9 cellular contexts compared by ENCODE assay signal in the genomic region with DNA sequence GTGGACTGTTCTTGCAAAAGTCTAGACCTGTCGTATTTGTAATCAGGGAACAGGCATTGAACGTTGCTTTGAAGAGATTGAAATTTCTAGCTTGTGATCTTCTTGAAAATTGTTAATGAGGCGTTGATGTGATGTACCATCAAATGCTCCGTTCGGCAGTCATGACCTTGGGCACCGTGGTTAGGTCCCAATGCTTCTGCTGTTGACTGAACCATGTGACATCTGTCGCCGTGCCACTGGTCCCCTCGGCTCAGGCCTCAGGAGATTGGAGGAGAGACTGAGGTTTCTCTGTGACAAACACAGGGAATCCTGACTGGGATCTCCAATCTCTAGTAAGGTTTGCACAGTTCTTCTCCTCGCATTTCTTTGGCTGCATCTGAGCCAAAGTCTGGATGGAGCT. TPM values are rescaled to one million over a fixed set of nuclear protein-coding genes. Genes with fewer than 3 reads are reported as not detected.
DNase-seq lines count a peak whose midpoint lies in the region; ATAC-seq and TF ChIP-seq lines count a peak whose summit lies in the region.
"Had no signal": no experiment of that assay in that cellular context is flagged by ENCODE, and none has a peak within 500 bp of the region (broad histone marks: within the 10 kb centered on the region; RNA-seq: fewer than 3 reads in every experiment).

No MANE protein-coding gene starts in this region.

- intact Hi-C loops in aorta (cut with DNase I): no loop called here

- peak overlapping the region in 18 of 21 experiments; percentile 28 to 90 (median 70) for H3K27ac ChIP-seq in skin epidermis
- no peak overlapping the region for H3K27ac ChIP-seq in aorta (ENCODE audit: low read depth in 1 of 2, low read length in 2 of 2)
- H3K27ac ChIP-seq: SJCRH30 had no signal

- H3K36me3 Mint-ChIP-seq in activated naive CD8-positive, alpha-beta T cell treated with anti-CD3 and anti-CD28 coated beads, Interleukin-2, amount 50 U/mL, for 24 hours (ENCODE audit: low read depth): peaks cover 42% of the 10 kb centered on the region

- H3K27me3 ChIP-seq in aorta (ENCODE audit: control insufficient read depth in 1 of 2, insufficient read depth in 2 of 2, low read length in 1 of 2): no peaks in the 10 kb centered on the region

- H3K36me3 ChIP-seq in aorta (ENCODE audit: control insufficient read depth in 1 of 2, insufficient read depth in 2 of 2, low read length in 1 of 2): no peaks in the 10 kb centered on the region
- H3K36me3 ChIP-seq: SJCRH30 had no signal

- H3K4me3 Mint-ChIP-seq in activated naive CD8-positive, alpha-beta T cell treated with anti-CD3 and anti-CD28 coated beads, Interleukin-2, amount 50 U/mL, for 24 hours: peak overlapping the region; percentile 96

- no peaks in the 10 kb centered on the region for H3K9me3 ChIP-seq in aorta (ENCODE audit: control insufficient read depth, low read length)
- H3K9me3 ChIP-seq: SJCRH30 had no signal

- peak; percentile 8 for ATAC-seq in activated naive CD8-positive, alpha-beta T cell treated with anti-CD3 and anti-CD28 coated beads, Interleukin-2, amount 50 U/mL, for 24 hours
- ATAC-seq in aorta (ENCODE audit: low FRiP score): no peak
- no peak for ATAC-seq in GM21786 (IDR thresholded peaks at IDR 0.05; ENCODE audit: unreplicated experiment)

- TF ChIP-seq CTCF in GM12864 (IDR thresholded peaks at IDR 0.05; ENCODE audit: low read depth, low read length, missing control alignments): no peak

- DNase-seq in GM12864 (ENCODE audit: low read depth): no peak
- peak; percentile 55 for DNase-seq in NAMALWA (ENCODE audit: low spot score)
- peak; percentile 46 for DNase-seq in activated naive CD8-positive, alpha-beta T cell treated with anti-CD3 and anti-CD28 coated beads, Interleukin-2, amount 50 U/mL, for 24 hours
- no peak for DNase-seq in aorta
- DNase-seq in hypothalamus (lab: John Stamatoyannopoulos, UW): no peak
- DNase-seq: NCI-H1694, SJCRH30 had no signal

- no peaks in the 10 kb centered on the region for H3K4me1 ChIP-seq in aorta (ENCODE audit: control insufficient read depth in 1 of 2, insufficient read depth in 2 of 2, low read length in 2 of 2)

- H3K9me3 Mint-ChIP-seq in activated naive CD8-positive, alpha-beta T cell treated with anti-CD3 and anti-CD28 coated beads, Interleukin-2, amount 50 U/mL, for 24 hours: no peaks in the 10 kb centered on the region

- H3K27me3 Mint-ChIP-seq in activated naive CD8-positive, alpha-beta T cell treated with anti-CD3 and anti-CD28 coated beads, Interleukin-2, amount 50 U/mL, for 24 hours: no peaks in the 10 kb centered on the region

- peak overlapping the region; percentile 78 for H3K4me3 ChIP-seq in GM12864 (ENCODE audit: low read depth, low read length)
- H3K4me3 ChIP-seq in skin epidermis: peak overlapping the region; percentile 16 to 47 (median 34)
- no peak overlapping the region for H3K4me3 ChIP-seq in aorta (ENCODE audit: low read length in 2 of 2)
- H3K4me3 ChIP-seq: SJCRH30 had no signal

- 67 to 75% methylated on average over 10 of the region's 10 CpGs for WGBS in aorta, 2 donors

- peaks cover 70% of the 10 kb centered on the region for H3K4me1 Mint-ChIP-seq in activated naive CD8-positive, alpha-beta T cell treated with anti-CD3 and anti-CD28 coated beads, Interleukin-2, amount 50 U/mL, for 24 hours

- peak overlapping the region; percentile 95 for H3K27ac Mint-ChIP-seq in activated naive CD8-positive, alpha-beta T cell treated with anti-CD3 and anti-CD28 coated beads, Interleukin-2, amount 50 U/mL, for 24 hours

RNA-seq across cellular contexts. Expression of a gene that starts 18.1 kb away (rescaled TPM):
- 10 to 100 TPM; 17.1 to 36.2 TPM for total RNA-seq in aorta
- 1 to 10 TPM; 5.5 to 6.6 TPM for polyA plus RNA-seq in aorta

RNA-seq across cellular contexts. Expression of a gene that starts 35.4 kb away (rescaled TPM):
- total RNA-seq in aorta: 10 to 100 TPM in 1 of 2 donors, 1 to 10 TPM in 1; 7.8 to 15.1 TPM
- polyA plus RNA-seq in aorta: 1 to 10 TPM; 2.4 to 4.8 TPM

Comparison
In these comparisons a context has a peak if more than half of its experiments do, and no peak if none do; other contexts are left out.
1. DNase-seq: peak in NAMALWA (single experiment) and activated naive CD8-positive, alpha-beta T cell treated with anti-CD3 and anti-CD28 coated beads, Interleukin-2, amount 50 U/mL, for 24 hours (single experiment); none in GM12864 (single experiment), aorta (0 of 2) and hypothalamus (0 of 51).
2. H3K4me3 ChIP-seq: peak in GM12864 (single experiment) and skin epidermis (7 of 7); none in aorta (0 of 2).
3. H3K27ac ChIP-seq: peak in skin epidermis (18 of 21); none in aorta (0 of 2).